Comparison of ENCODE assay signal across 8 cellular contexts in genomic region chr4:156970501-156971167, GRCh38. TPM values are rescaled to one million over a fixed set of nuclear protein-coding genes. Genes with fewer than 3 reads are reported as not detected.
A peak's percentile ranks its signal among the peaks of the same experiment; 100 is the strongest.
DNase-seq lines count a peak whose midpoint lies in the region; ATAC-seq, FAIRE-seq and TF ChIP-seq lines count a peak whose summit lies in the region.

No MANE protein-coding gene starts in this region.

- peak overlapping the region; percentile 99 for H3K9ac ChIP-seq in astrocyte (ENCODE audit: low read length)

- peaks cover 49% of the 10 kb centered on the region for H3K4me1 Mint-ChIP-seq in astrocyte (ENCODE audit: low read depth, unreplicated experiment)
- H3K4me1 Mint-ChIP-seq in CD8-positive, alpha-beta memory T cell: peaks cover 0 to 10% (median 5%) of the 10 kb centered on the region in 3 donors

- ATAC-seq in right cardiac atrium: peak; percentile 54 to 78
- no peak for ATAC-seq in GM18873 (IDR thresholded peaks at IDR 0.05; ENCODE audit: low FRiP score, unreplicated experiment)

- peak overlapping the region; percentile 99 for H3K4me3 Mint-ChIP-seq in astrocyte (ENCODE audit: unreplicated experiment)
- peak overlapping the region in 2 of 7 donors; percentile 16 to 19 for H3K4me3 Mint-ChIP-seq in CD8-positive, alpha-beta memory T cell

- intact Hi-C loops in right cardiac atrium (cut with DNase I): loop anchor here in 2 of 4 donors (10.0 kb wide), 2 partner anchors 74 to 486 kb away; no protein-coding TSS in a partner anchor
- intact Hi-C loops in ovary (cut with DNase I): loop anchor here in 1 of 4 donors (10.0 kb wide), 2 partner anchors 74 to 206 kb away; no protein-coding TSS in a partner anchor

- H3K79me2 ChIP-seq in astrocyte (ENCODE audit: insufficient read depth, low read length): peaks cover 54% of the 10 kb centered on the region

- peak overlapping the region; percentile 99 for H3K27ac Mint-ChIP-seq in astrocyte (ENCODE audit: unreplicated experiment)
- no peak overlapping the region for H3K27ac Mint-ChIP-seq in CD8-positive, alpha-beta memory T cell

- H3K4me3 ChIP-seq in astrocyte (ENCODE audit: insufficient read depth, low read depth, low read length): peak overlapping the region; percentile 100
- peak overlapping the region; percentile 100 for H3K4me3 ChIP-seq in right cardiac atrium (ENCODE audit: low read length)
- peak overlapping the region; percentile 86 for H3K4me3 ChIP-seq in ovary
- no peak overlapping the region for H3K4me3 ChIP-seq in CD8-positive, alpha-beta memory T cell (ENCODE audit: low read length)

- no peaks in the 10 kb centered on the region for H3K27me3 Mint-ChIP-seq in astrocyte (ENCODE audit: low read depth, unreplicated experiment)
- peaks cover 28 to 51% of the 10 kb centered on the region in 2 donors for H3K27me3 Mint-ChIP-seq in CD8-positive, alpha-beta memory T cell

- WGBS in right cardiac atrium: 2% methylated on average over 22 of the region's 22 CpGs
- 0 to 1% (median 0%) methylated on average over 22 of the region's 22 CpGs for WGBS in ovary, 3 donors

- H3K9me3 ChIP-seq in astrocyte (ENCODE audit: insufficient read depth, low read depth, low read length) (no peaks in the 10 kb centered on the region), right cardiac atrium (ENCODE audit: control insufficient read depth, low read length) (no peaks in the 10 kb centered on the region), ovary (no peaks in the 10 kb centered on the region)
- H3K9me3 ChIP-seq in CD8-positive, alpha-beta memory T cell (ENCODE audit: low read length): no peaks in the 10 kb centered on the region

- POLR2A ChIA-PET in CD8-positive, alpha-beta memory T cell (lab: Charles Lee): no interaction called here

- peaks cover 55% of the 10 kb centered on the region for H3K4me1 ChIP-seq in astrocyte (ENCODE audit: insufficient read depth, low read length)
- no peaks in the 10 kb centered on the region for H3K4me1 ChIP-seq in right cardiac atrium (ENCODE audit: control insufficient read depth, insufficient read depth, low read length)
- H3K4me1 ChIP-seq in ovary (ENCODE audit: insufficient read depth): peaks cover 9% of the 10 kb centered on the region
- H3K4me1 ChIP-seq in CD8-positive, alpha-beta memory T cell (ENCODE audit: insufficient read depth, low read length): no peaks in the 10 kb centered on the region

- H3K27ac ChIP-seq in astrocyte (ENCODE audit: low read depth, low read length) (peak overlapping the region; percentile 93), right cardiac atrium (ENCODE audit: low read length) (peak overlapping the region; percentile 91), ovary (peak overlapping the region; percentile 85 to 96)
- no peak overlapping the region for H3K27ac ChIP-seq in CD8-positive, alpha-beta memory T cell (ENCODE audit: low read depth, low read length)

- H3K9me3 Mint-ChIP-seq in astrocyte (ENCODE audit: unreplicated experiment): no peaks in the 10 kb centered on the region
- peaks cover 9 to 19% (median 12%) of the 10 kb centered on the region in 5 donors for H3K9me3 Mint-ChIP-seq in CD8-positive, alpha-beta memory T cell

- peak overlapping the region; percentile 59 for H2AFZ ChIP-seq in astrocyte (ENCODE audit: low read depth, low read length)

- no peak for FAIRE-seq in astrocyte (lab: Jason Lieb, UNC)

- TF ChIP-seq POLR2A in ovary (IDR thresholded peaks at IDR 0.05): no peak

- H3K27me3 ChIP-seq in astrocyte (ENCODE audit: insufficient read depth, low read length) (no peaks in the 10 kb centered on the region), right cardiac atrium (ENCODE audit: control insufficient read depth, insufficient read depth) (no peaks in the 10 kb centered on the region), ovary (no peaks in the 10 kb centered on the region)
- peaks cover 8% of the 10 kb centered on the region for H3K27me3 ChIP-seq in CD8-positive, alpha-beta memory T cell (ENCODE audit: insufficient read depth, low read length, poor library complexity, severe bottlenecking)

- no peak for TF ChIP-seq EP300 in ovary (IDR thresholded peaks at IDR 0.05)

- peaks cover 18% of the 10 kb centered on the region for H4K20me1 ChIP-seq in astrocyte (ENCODE audit: insufficient read depth, low read length)

- H3K36me3 Mint-ChIP-seq in astrocyte (ENCODE audit: low read depth, unreplicated experiment): no peaks in the 10 kb centered on the region
- peaks cover 0 to 4% (median 1%) of the 10 kb centered on the region in 3 donors for H3K36me3 Mint-ChIP-seq in CD8-positive, alpha-beta memory T cell

- DNase-seq in NCI-H748 (lab: John Stamatoyannopoulos, UW; ENCODE audit: unreplicated experiment) (peak; percentile 66), NCI-H748 treated with DMSO at 0.1 percent for 48 hours (lab: John Stamatoyannopoulos, UW) (no peak), NCI-H1930 (lab: John Stamatoyannopoulos, UW) (peak; percentile 12 to 20), astrocyte (ENCODE audit: low read depth) (no peak), right cardiac atrium (peak; percentile 67 to 86 (median 82)), ovary (peak; percentile 59 to 73 (median 69))
- no peak for DNase-seq in CD8-positive, alpha-beta memory T cell

- TF ChIP-seq CTCF in astrocyte (IDR thresholded peaks at IDR 0.05; ENCODE audit: insufficient read depth, low read depth, low read length): peak; percentile 44
- peak in 1 of 3 donors; percentile 27 for TF ChIP-seq CTCF in ovary (IDR thresholded peaks at IDR 0.05)

- CTCF ChIA-PET in CD8-positive, alpha-beta memory T cell (lab: Charles Lee): no interaction called here

- H3K36me3 ChIP-seq in astrocyte (ENCODE audit: insufficient read depth, low read length) (no peaks in the 10 kb centered on the region), ovary (no peaks in the 10 kb centered on the region)
- no peaks in the 10 kb centered on the region for H3K36me3 ChIP-seq in CD8-positive, alpha-beta memory T cell (ENCODE audit: insufficient read depth, low read length)

- H3K4me2 ChIP-seq in astrocyte (ENCODE audit: low read length): peak overlapping the region; percentile 92

RNA-seq across cellular contexts. Expression of gene PDGFC, which starts 1.0 kb away (rescaled TPM):
- total RNA-seq in astrocyte (167 and 188 TPM in 2 replicates), right cardiac atrium (10 to 100 TPM; 13.6 to 17.9 (median 16.0) TPM), ovary (10 to 100 TPM; 18.6 to 58.0 (median 36.2) TPM)
- polyA plus RNA-seq in right cardiac atrium (6.5 TPM), ovary (10 to 100 TPM; 27.4 to 48.8 TPM)
- under 1 TPM in 1 of 2 experiments, not detected in 1; 0.13 TPM for total RNA-seq in CD8-positive, alpha-beta memory T cell
- not detected for polyA plus RNA-seq in CD8-positive, alpha-beta memory T cell

Comparison
In these comparisons a context has a peak if more than half of its experiments do, and no peak if none do; other contexts are left out.
1. DNase-seq: peak in NCI-H748 (single experiment), NCI-H1930 (2 of 2), right cardiac atrium (3 of 3) and ovary (5 of 5); none in NCI-H748 treated with DMSO at 0.1 percent for 48 hours (single experiment), astrocyte (single experiment) and CD8-positive, alpha-beta memory T cell (0 of 5).
2. RNA of gene PDGFC, which starts 1.0 kb away (total RNA-seq): 167 to 188 TPM in astrocyte, 18.6 to 58.0 TPM in ovary and 13.6 to 17.9 TPM in right cardiac atrium; 0.13 TPM in CD8-positive, alpha-beta memory T cell; every median in the first group is over 10 times any median in the second.